In the genomic region with DNA sequence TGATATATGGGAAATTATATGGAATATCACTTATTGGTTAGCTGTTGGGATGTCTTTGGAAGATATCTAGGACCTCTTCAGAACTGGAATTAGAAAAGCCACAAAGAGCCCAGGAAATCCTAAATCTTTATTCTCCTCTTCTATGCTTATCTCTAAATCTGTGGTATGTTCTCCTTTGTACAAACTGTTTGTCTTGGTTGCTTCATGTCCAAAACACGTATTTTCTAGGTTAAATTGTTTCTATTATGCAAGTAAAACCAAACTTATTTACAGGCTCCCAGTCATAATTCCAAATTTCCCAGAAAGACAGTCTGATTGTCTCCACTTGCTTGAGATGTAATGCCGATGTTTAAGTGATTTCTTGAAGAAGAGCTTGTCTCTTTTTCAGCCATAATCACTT, we compare ENCODE assay signal across 20 cellular contexts.
DNase-seq lines count a peak whose midpoint lies in the region; ATAC-seq and TF ChIP-seq lines count a peak whose summit lies in the region.
"Had no signal": no experiment of that assay in that cellular context is flagged by ENCODE, and none has a peak within 500 bp of the region (broad histone marks: within the 10 kb centered on the region; RNA-seq: fewer than 3 reads in every experiment).

No MANE protein-coding gene starts in this region.

- ATAC-seq in HG03097 (IDR thresholded peaks at IDR 0.05; ENCODE audit: low FRiP score, unreplicated experiment): no peak
- ATAC-seq: A549, K562 had no signal

- peaks cover 18% of the 10 kb centered on the region for H3K4me1 Mint-ChIP-seq in Caco-2 (ENCODE audit: low read depth, unreplicated experiment)

- H3K27ac ChIP-seq in OCI-LY7 (ENCODE audit: low read depth, low read length, poor library complexity, severe bottlenecking): no peak overlapping the region
- H3K27ac ChIP-seq: 22Rv1, A549, C4-2B, HL-60 had no signal

- H3K27ac Mint-ChIP-seq in Caco-2 (ENCODE audit: unreplicated experiment): peak overlapping the region; percentile 2
- H3K27ac Mint-ChIP-seq: CD4-positive, alpha-beta T cell had no signal

- H3K9me3 ChIP-seq in Caco-2: peaks cover 11% of the 10 kb centered on the region; the same call in 1 of the 2 replicates
- H3K9me3 ChIP-seq in OCI-LY7 (ENCODE audit: low read length): peaks cover 4% of the 10 kb centered on the region; the same call in 1 of the 2 replicates
- H3K9me3 ChIP-seq: A549, HAP-1 had no signal

- POLR2A ChIA-PET in Caco-2 (lab: Charles Lee): no interaction called here
- POLR2A ChIA-PET in OCI-LY7 (lab: Charles Lee): interaction anchor here (1.9 kb wide), 1 partner anchor 9 kb away, joined by 5 read pairs; no protein-coding TSS in a partner anchor
- POLR2A ChIA-PET in GM10248 (lab: Yijun Ruan, JAX): no interaction called here

- H3K4me3 ChIP-seq in Caco-2 (ENCODE audit: low read depth, low read length): no peak overlapping the region
- no peak overlapping the region for H3K4me3 ChIP-seq in OCI-LY7 (ENCODE audit: low read depth, low read length, poor library complexity, severe bottlenecking)
- H3K4me3 ChIP-seq in choroid plexus epithelial cell (ENCODE audit: low read depth, low read length): no peak overlapping the region
- H3K4me3 ChIP-seq: A549, HAP-1, K562 had no signal

- H3K36me3 Mint-ChIP-seq in Caco-2 (ENCODE audit: insufficient read depth, unreplicated experiment): no peaks in the 10 kb centered on the region

- no peaks in the 10 kb centered on the region for H3K27me3 ChIP-seq in Caco-2 (replicated peaks; ENCODE audit: control insufficient read depth, insufficient read depth, low read length)

- BruUV-seq in Caco-2 (replicated peaks; lab: Mats Ljungman, UMichigan) (no TSS peak), OCI-LY7 (replicated peaks; lab: Mats Ljungman, UMichigan) (no TSS peak)

- no peak overlapping the region for H3K4me3 Mint-ChIP-seq in Caco-2 (ENCODE audit: unreplicated experiment)
- H3K4me3 Mint-ChIP-seq: CD4-positive, alpha-beta T cell had no signal

- H3K4me1 ChIP-seq in Caco-2: no peaks in the 10 kb centered on the region; the same call in 1 of the 2 replicates
- H3K4me1 ChIP-seq in OCI-LY7 (ENCODE audit: insufficient read depth, low read length, poor library complexity, severe bottlenecking): peaks cover 10% of the 10 kb centered on the region
- H3K4me1 ChIP-seq: A549, HAP-1 had no signal

- DNase-seq in Caco-2: no peak
- DNase-seq in OCI-LY7 (ENCODE audit: low spot score): no peak
- DNase-seq in choroid plexus epithelial cell (ENCODE audit: low read depth): peak; percentile 48
- DNase-seq in iris pigment epithelial cell (ENCODE audit: low read depth): peak; percentile 25
- no peak for DNase-seq in ureter (ENCODE audit: low spot score)
- DNase-seq in GM10248 (ENCODE audit: extremely low spot score): no peak
- no peak for DNase-seq in dedifferentiated amniotic fluid mesenchymal stem cell (ENCODE audit: extremely low spot score)
- DNase-seq: AML-193; Calu3; CD4-positive, alpha-beta T cell; DMS79 treated with DMSO at 0.1 percent for 48 hours; EL; IMR-90 had no signal

- H2AFZ ChIP-seq in OCI-LY7 (ENCODE audit: low read length): peak overlapping the region; percentile 63; the same call in 1 of the 2 replicates

- intact Hi-C loops in Caco-2 (cut with micrococcal nuclease; ENCODE audit: unreplicated experiment): loop anchor here (10.0 kb wide), 1 partner anchor 386 kb away; no protein-coding TSS in a partner anchor
- intact Hi-C loops in OCI-LY7 (cut with micrococcal nuclease; ENCODE audit: unreplicated experiment): no loop called here

- no peaks in the 10 kb centered on the region for H3K27me3 Mint-ChIP-seq in Caco-2 (ENCODE audit: insufficient read depth, unreplicated experiment)
- H3K27me3 Mint-ChIP-seq: CD4-positive, alpha-beta T cell had no signal

- TF ChIP-seq CTCF in Caco-2 (IDR thresholded peaks at IDR 0.05; ENCODE audit: insufficient read depth in 1 of 2, low read depth in 1 of 2, low read length in 1 of 2, severe bottlenecking in 1 of 2, unreplicated experiment in 1 of 2) (no peak), OCI-LY7 (conservative IDR thresholded peaks at IDR 0.05; ENCODE audit: low read length) (no peak), choroid plexus epithelial cell (conservative IDR thresholded peaks at IDR 0.05; ENCODE audit: low read depth, low read length) (no peak), GM10248 (IDR thresholded peaks at IDR 0.05; ENCODE audit: control extremely low read depth, extremely low read depth, low read depth, missing control alignments) (no peak)

- CTCF ChIA-PET in Caco-2 (lab: Charles Lee) (no interaction called here), OCI-LY7 (lab: Charles Lee; ENCODE audit: unreplicated experiment) (no interaction called here), GM10248 (lab: Yijun Ruan, JAX) (no interaction called here)

- no peaks in the 10 kb centered on the region for H3K79me2 ChIP-seq in OCI-LY7 (ENCODE audit: insufficient read depth, low read depth, low read length)

- H3K9me2 ChIP-seq in OCI-LY7 (ENCODE audit: insufficient read depth, low read length): no peaks in the 10 kb centered on the region

- H3K4me2 ChIP-seq in OCI-LY7 (ENCODE audit: low read length): no peak overlapping the region
- H3K4me2 ChIP-seq: A549 had no signal

- H3K36me3 ChIP-seq in Caco-2 (ENCODE audit: control insufficient read depth, insufficient read depth, low read length): no peaks in the 10 kb centered on the region
- no peaks in the 10 kb centered on the region for H3K36me3 ChIP-seq in OCI-LY7 (ENCODE audit: insufficient read depth, low read length)
- H3K36me3 ChIP-seq: HAP-1 had no signal

- no peaks in the 10 kb centered on the region for H4K20me1 ChIP-seq in OCI-LY7 (ENCODE audit: insufficient read depth, low read length)

- H3K9me3 Mint-ChIP-seq in Caco-2 (ENCODE audit: unreplicated experiment): peaks cover 8% of the 10 kb centered on the region

Comparison
In these comparisons a context has a peak if more than half of its experiments do, and no peak if none do; other contexts are left out.
1. DNase-seq: peak in choroid plexus epithelial cell (single experiment) and iris pigment epithelial cell (single experiment); none in Caco-2 (0 of 2), OCI-LY7 (single experiment), ureter (single experiment), GM10248 (single experiment) and dedifferentiated amniotic fluid mesenchymal stem cell (single experiment).